ENCODE assay signal across 8 cellular contexts in the genomic region with DNA sequence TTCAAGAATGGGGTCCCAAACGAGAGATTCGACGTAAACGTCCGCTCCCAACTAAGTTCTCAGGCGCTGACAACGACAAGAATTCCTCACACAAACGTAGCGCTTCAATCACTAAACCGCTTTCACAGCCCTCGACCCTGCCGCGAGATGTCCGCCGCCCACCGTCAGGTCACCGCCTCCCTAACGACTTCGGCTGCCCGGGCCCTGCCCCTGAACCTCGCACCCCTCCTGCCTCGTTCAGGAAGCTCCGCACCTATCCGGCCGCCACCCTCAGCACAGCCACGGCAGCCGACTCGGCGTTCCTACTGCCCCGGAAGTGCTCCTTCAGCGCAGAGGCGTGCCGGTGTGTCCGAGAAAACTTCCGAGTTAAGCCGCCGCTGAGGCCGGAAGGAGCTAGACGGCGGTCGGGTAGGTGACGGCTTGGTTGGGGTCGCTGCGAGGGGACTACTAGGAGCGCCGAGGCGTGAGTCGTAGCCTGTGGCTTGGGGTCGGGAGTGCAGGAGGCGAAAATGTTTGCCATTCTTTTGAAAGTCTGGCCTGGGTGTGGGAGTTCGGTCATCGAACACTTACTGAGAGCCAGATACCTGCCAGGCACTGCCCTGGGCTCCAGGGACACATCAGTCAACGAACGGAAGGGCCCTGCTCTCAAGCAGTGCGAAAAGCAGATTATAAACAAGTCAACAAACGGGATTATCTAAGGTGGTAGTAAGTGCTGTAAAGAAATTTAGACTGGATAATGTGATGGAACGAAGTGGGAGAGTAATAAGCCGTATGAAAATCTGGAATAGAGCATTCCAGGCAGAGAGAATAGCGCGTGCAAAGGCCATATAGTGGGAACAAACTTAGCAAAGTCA. TPM values are rescaled to one million over a fixed set of nuclear protein-coding genes. Genes with fewer than 3 reads are reported as not detected.
DNase-seq lines count a peak whose midpoint lies in the region; ATAC-seq and TF ChIP-seq lines count a peak whose summit lies in the region.

A gene (minus strand): TSS at position 307 of the 854 bp plus-strand sequence. CDS start 3,957 bp downstream, outside the sequence.
A gene (plus strand): TSS at position 364 of the 854 bp plus-strand sequence. CDS start 10,756 bp downstream, outside the sequence.

- H3K27ac ChIP-seq in Peyer's patch = peak within 1 kb of the TSS; percentile 83 to 94 (median 86)
- peak within 1 kb of the TSS; percentile 83 to 91 (median 88) for H3K27ac ChIP-seq in esophagus muscularis mucosa (replicated peaks in 1 of 4)
- peak within 1 kb of the TSS; percentile 92 for H3K27ac ChIP-seq in muscle layer of duodenum (ENCODE audit: low read length)

- ATAC-seq in GM21737 (IDR thresholded peaks at IDR 0.05; ENCODE audit: unreplicated experiment) = peak; percentile 99

- H3K27me3 ChIP-seq in Peyer's patch (no peaks in the 10 kb centered on the region), esophagus muscularis mucosa (no peaks in the 10 kb centered on the region), muscle layer of duodenum (ENCODE audit: low read depth, low read length) (no peaks in the 10 kb centered on the region)

- H3K9me3 ChIP-seq in Peyer's patch (no peaks in the 10 kb centered on the region), esophagus muscularis mucosa (no peaks in the 10 kb centered on the region), muscle layer of duodenum (ENCODE audit: control insufficient read depth in 1 of 2, low read length in 2 of 2) (no peaks in the 10 kb centered on the region)

- H3K4me3 ChIP-seq in Peyer's patch = peak within 1 kb of the TSS; percentile 62 to 87 (median 64)
- peak within 1 kb of the TSS; percentile 78 to 86 (median 80) for H3K4me3 ChIP-seq in esophagus muscularis mucosa
- peak within 1 kb of the TSS; percentile 91 to 94 for H3K4me3 ChIP-seq in muscle layer of duodenum (ENCODE audit: low read depth in 1 of 2, low read length in 2 of 2)

- intact Hi-C loops in esophagus muscularis mucosa (cut with DNase I) = no loop called here

- no peaks in the 10 kb centered on the region for H3K36me3 ChIP-seq in Peyer's patch
- H3K36me3 ChIP-seq in esophagus muscularis mucosa = peaks cover 0 to 3% (median 0%) of the 10 kb centered on the region in 4 donors
- no peaks in the 10 kb centered on the region for H3K36me3 ChIP-seq in muscle layer of duodenum (ENCODE audit: control insufficient read depth in 1 of 2, insufficient read depth in 2 of 2, low read length in 2 of 2)

- whole genome bisulfite sequencing in esophagus muscularis mucosa = 1% methylated on average over 38 of the region's 60 CpGs

- H3K4me1 ChIP-seq in Peyer's patch (peaks cover 0 to 12% (median 9%) of the 10 kb centered on the region in 4 donors), esophagus muscularis mucosa (peaks cover 41 to 58% (median 49%) of the 10 kb centered on the region in 4 donors), muscle layer of duodenum (ENCODE audit: control insufficient read depth in 1 of 2, insufficient read depth in 2 of 2, low read length in 2 of 2) (peaks cover 17 to 22% of the 10 kb centered on the region in 2 donors)

- TF ChIP-seq POLR2A in Peyer's patch (IDR thresholded peaks at IDR 0.05) = peak; percentile 80 to 83
- TF ChIP-seq POLR2A in esophagus muscularis mucosa (IDR thresholded peaks at IDR 0.05; ENCODE audit: low read depth) = peak; percentile 35

- DNase-seq in DMS79 treated with DMSO at 0.1 percent for 48 hours (lab: John Stamatoyannopoulos, UW) (peak; percentile 55), KG1 (lab: John Stamatoyannopoulos, UW) (peak; percentile 2), Peyer's patch (peak; percentile 91 to 96 (median 94)), esophagus muscularis mucosa (ENCODE audit: extremely low spot score) (peak; percentile 96)
- peak; percentile 90 to 93 for DNase-seq in activated T-cell treated with anti-CD3 and anti-CD28 coated beads, Interleukin-2, amount 50 U/mL, for 48 hours
- peak; percentile 76 for DNase-seq in stimulated activated CD8-positive, alpha-beta memory T cell treated with anti-CD3 and anti-CD28 coated beads, Interleukin-7, amount 100 ng/mL, for 24 hours (ENCODE audit: low read depth)

- no peak for TF ChIP-seq EP300 in esophagus muscularis mucosa (IDR thresholded peaks at IDR 0.05)

- TF ChIP-seq CTCF in Peyer's patch (IDR thresholded peaks at IDR 0.05) (no peak), esophagus muscularis mucosa (IDR thresholded peaks at IDR 0.05) (peak in 1 of 3 experiments; percentile 15)

RNA-seq across cellular contexts. Expression of the first gene that starts in this region (rescaled TPM):
- total RNA-seq in Peyer's patch (10 to 100 TPM; 10.2 to 39.3 (median 16.3) TPM), esophagus muscularis mucosa (10 to 100 TPM; 17.4 to 20.5 (median 17.9) TPM)

RNA-seq across cellular contexts. Expression of the second gene that starts in this region (rescaled TPM):
- 10 to 100 TPM; 19.8 to 58.7 (median 35.9) TPM for total RNA-seq in Peyer's patch
- total RNA-seq in esophagus muscularis mucosa = 10 to 100 TPM; 22.0 to 35.3 (median 29.7) TPM

Comparison
In these comparisons a context has a peak if more than half of its experiments do, and no peak if none do; other contexts are left out.
1. Peak in every context shown above with its lines: DNase-seq, ATAC-seq, H3K4me3 ChIP-seq and H3K27ac ChIP-seq.
2. DNase-seq: peak in every context shown above with its lines; median percentile 96 in esophagus muscularis mucosa; 94 in Peyer's patch; 92 in activated T-cell treated with anti-CD3 and anti-CD28 coated beads, Interleukin-2, amount 50 U/mL, for 48 hours; 76 in stimulated activated CD8-positive, alpha-beta memory T cell treated with anti-CD3 and anti-CD28 coated beads, Interleukin-7, amount 100 ng/mL, for 24 hours; 55 in DMS79 treated with DMSO at 0.1 percent for 48 hours; 2 in KG1.